Comparison of ENCODE assay signal across 24 cellular contexts in genomic region chr11:110793556-110793955, GRCh38.
A peak's percentile ranks its signal among the peaks of the same experiment; 100 is the strongest.
DNase-seq lines count a peak whose midpoint lies in the region; ATAC-seq and TF ChIP-seq lines count a peak whose summit lies in the region.
"Had no signal": no experiment of that assay in that cellular context is flagged by ENCODE, and none has a peak within 500 bp of the region (broad histone marks: within the 10 kb centered on the region; RNA-seq: fewer than 3 reads in every experiment).

No MANE protein-coding gene starts in this region.

- 88 to 95% methylated on average over 3 to 4 of the region's 4 CpGs for WGBS in endodermal cell (ENCODE audit: insufficient coverage in 1 of 2, insufficient read length in 1 of 2), 2 experiments

- H3K9me3 Mint-ChIP-seq in endodermal cell = no peaks in the 10 kb centered on the region
- H3K9me3 Mint-ChIP-seq: H9 had no signal

- ATAC-seq in HG02571 (IDR thresholded peaks at IDR 0.05; ENCODE audit: unreplicated experiment) = no peak
- ATAC-seq: K562 had no signal

- no peaks in the 10 kb centered on the region for H3K27me3 ChIP-seq in NT2/D1 (ENCODE audit: insufficient read depth, insufficient read length)
- no peaks in the 10 kb centered on the region for H3K27me3 ChIP-seq in endodermal cell (ENCODE audit: control insufficient read depth, insufficient read depth, low read length, poor library complexity, severe bottlenecking)
- H3K27me3 ChIP-seq: BLaER1 had no signal

- H3K27me3 Mint-ChIP-seq in endodermal cell (ENCODE audit: insufficient read depth) = peaks cover 4% of the 10 kb centered on the region
- H3K27me3 Mint-ChIP-seq: CD4-positive, CD25-positive, alpha-beta regulatory T cell had no signal

- H3K36me3 Mint-ChIP-seq in endodermal cell (ENCODE audit: low read depth) = no peaks in the 10 kb centered on the region
- H3K36me3 Mint-ChIP-seq: CD4-positive, CD25-positive, alpha-beta regulatory T cell had no signal

- no peaks in the 10 kb centered on the region for H3K4me1 Mint-ChIP-seq in endodermal cell
- H3K4me1 Mint-ChIP-seq: CD4-positive, CD25-positive, alpha-beta regulatory T cell had no signal

- H3K27ac Mint-ChIP-seq in endodermal cell = peak overlapping the region; percentile 12
- H3K27ac Mint-ChIP-seq: CD4-positive, CD25-positive, alpha-beta regulatory T cell; HFFc6 had no signal

- H3K9ac ChIP-seq in NT2/D1 (ENCODE audit: insufficient read length, low read depth) (no peak overlapping the region), endodermal cell (ENCODE audit: extremely low read depth, low read length, poor library complexity, severe bottlenecking) (no peak overlapping the region)
- H3K9ac ChIP-seq: BLaER1 had no signal

- H3K4me3 ChIP-seq in NT2/D1 (ENCODE audit: insufficient read length, low read depth) (no peak overlapping the region), endodermal cell (ENCODE audit: low read length) (no peak overlapping the region)
- H3K4me3 ChIP-seq: BLaER1, K562 had no signal

- peak; percentile 15 for DNase-seq in stimulated activated CD4-positive, alpha-beta T cell treated with anti-CD3 and anti-CD28 coated beads, Interleukin-15, amount 100 ng/mL, for 24 hours
- no peak for DNase-seq in stimulated activated CD4-positive, alpha-beta T cell treated with anti-CD3 and anti-CD28 coated beads, Interleukin-4, amount 100 ng/mL, for 24 hours
- DNase-seq in NT2/D1 (ENCODE audit: low read depth, low spot score) (peak; percentile 27), endodermal cell (no peak), putamen (ENCODE audit: low spot score) (peak; percentile 28), DMS 273 treated with DMSO at 0.1 percent for 48 hours (lab: John Stamatoyannopoulos, UW) (no peak), activated gamma-delta T cell (lab: John Stamatoyannopoulos, UW) (no peak)
- DNase-seq: CD4-positive, CD25-positive, alpha-beta regulatory T cell; H9; HFFc6; Kasumi-1; MV-4-11; NCI-H1105; NCI-H1436 treated with DMSO at 0.1 percent for 48 hours; NCI-H2029; NCI-H446 treated with DMSO at 0.1 percent for 48 hours; NCI-H526; NCI-H82; NK-92 treated with Interleukin-12 subunit alpha and Interleukin-12 subunit beta, amount 100 ng/mL, for 24 hours; SHP77 had no signal

- no peak overlapping the region for H3K4me3 Mint-ChIP-seq in endodermal cell
- H3K4me3 Mint-ChIP-seq: CD4-positive, CD25-positive, alpha-beta regulatory T cell; H9; HFFc6 had no signal

- H3K4me1 ChIP-seq in NT2/D1 (ENCODE audit: insufficient read depth, insufficient read length) (no peaks in the 10 kb centered on the region), endodermal cell (ENCODE audit: control insufficient read depth, insufficient read depth, low read length) (no peaks in the 10 kb centered on the region)
- H3K4me1 ChIP-seq: BLaER1 had no signal

- H3K27ac ChIP-seq in endodermal cell (ENCODE audit: low read depth, low read length) = no peak overlapping the region
- H3K27ac ChIP-seq: BLaER1, RWPE1 had no signal

- no peaks in the 10 kb centered on the region for H3K36me3 ChIP-seq in NT2/D1 (ENCODE audit: insufficient read depth, insufficient read length, low read length)
- H3K36me3 ChIP-seq in endodermal cell (ENCODE audit: control insufficient read depth, insufficient read depth, low read length) = no peaks in the 10 kb centered on the region
- H3K36me3 ChIP-seq: BLaER1 had no signal

- H3K9me3 ChIP-seq in NT2/D1 (ENCODE audit: insufficient read depth, low read length) (no peaks in the 10 kb centered on the region), endodermal cell (ENCODE audit: control insufficient read depth, low read length) (no peaks in the 10 kb centered on the region)
- H3K9me3 ChIP-seq: BLaER1 had no signal

- TF ChIP-seq CTCF in endodermal cell (conservative IDR thresholded peaks at IDR 0.05) = no peak

Comparison
In these comparisons a context has a peak if more than half of its experiments do, and no peak if none do; other contexts are left out.
1. DNase-seq: peak in stimulated activated CD4-positive, alpha-beta T cell treated with anti-CD3 and anti-CD28 coated beads, Interleukin-15, amount 100 ng/mL, for 24 hours (single experiment), NT2/D1 (single experiment) and putamen (single experiment); none in stimulated activated CD4-positive, alpha-beta T cell treated with anti-CD3 and anti-CD28 coated beads, Interleukin-4, amount 100 ng/mL, for 24 hours (single experiment), endodermal cell (single experiment), DMS 273 treated with DMSO at 0.1 percent for 48 hours (single experiment) and activated gamma-delta T cell (single experiment).